In genomic region chr9:81690251-81690851, GRCh38 we compare ENCODE assay signal across 8 cellular contexts. TPM values are rescaled to one million over a fixed set of nuclear protein-coding genes. Genes with fewer than 3 reads are reported as not detected.
DNase-seq lines count a peak whose midpoint lies in the region; ATAC-seq and TF ChIP-seq lines count a peak whose summit lies in the region.

No MANE protein-coding gene starts in this region.

- H3K27me3 ChIP-seq in Panc1 (ENCODE audit: control insufficient read depth, insufficient read depth, low read length) = no peaks in the 10 kb centered on the region

- H3K4me3 ChIP-seq in Panc1 (ENCODE audit: low read depth in 2 of 2, low read length in 2 of 2) (peak overlapping the region; percentile 58 to 62), epithelial cell of proximal tubule (ENCODE audit: low read depth, low read length) (peak overlapping the region; percentile 71)

- H3K9me3 ChIP-seq in Panc1 (ENCODE audit: control insufficient read depth, insufficient read depth, low read depth, low read length) = no peaks in the 10 kb centered on the region

- TF ChIP-seq CTCF in Panc1 (IDR thresholded peaks at IDR 0.05) = no peak
- TF ChIP-seq CTCF in epithelial cell of proximal tubule (conservative IDR thresholded peaks at IDR 0.05; ENCODE audit: low read depth, low read length) = no peak
- TF ChIP-seq CTCF in nephron progenitor cell (IDR thresholded peaks at IDR 0.05) = no peak

- H3K27ac ChIP-seq in Panc1 (ENCODE audit: low read length) = peak overlapping the region; percentile 61

- H3K4me1 Mint-ChIP-seq in nephron progenitor cell = peaks cover 30% of the 10 kb centered on the region

- H3K9me3 Mint-ChIP-seq in nephron progenitor cell = no peaks in the 10 kb centered on the region

- POLR2A ChIA-PET in Panc1 (lab: Charles Lee) = no interaction called here

- peak; percentile 22 to 61 for DNase-seq in NCI-H2081 (lab: John Stamatoyannopoulos, UW)
- no peak for DNase-seq in NCI-H2081 treated with DMSO at 0.1 percent for 48 hours (lab: John Stamatoyannopoulos, UW)
- DNase-seq in Panc1 (ENCODE audit: low read depth, low spot score) = no peak
- no peak for DNase-seq in epithelial cell of proximal tubule (ENCODE audit: low read depth)
- DNase-seq in nephron progenitor cell = peak; percentile 26

- no peaks in the 10 kb centered on the region for H3K36me3 Mint-ChIP-seq in nephron progenitor cell (ENCODE audit: low read depth)

- H3K27me3 Mint-ChIP-seq in nephron progenitor cell (ENCODE audit: low read depth, poor library complexity) = peaks cover 27% of the 10 kb centered on the region

- no TSS peak for BruUV-seq in Panc1 (replicated peaks; lab: Mats Ljungman, UMichigan)

- ATAC-seq in Panc1 (no peak), HG03469 (IDR thresholded peaks at IDR 0.05; ENCODE audit: unreplicated experiment) (no peak), HG02870 (IDR thresholded peaks at IDR 0.05; ENCODE audit: unreplicated experiment) (no peak), HG03457 (IDR thresholded peaks at IDR 0.05; ENCODE audit: unreplicated experiment) (no peak)

- in situ Hi-C loops in Panc1 (cut with HindIII; ENCODE audit: low pct_unique_long_range_greater_than_20kb, low sequenced_read_pairs) = no loop called here

- peaks cover 12% of the 10 kb centered on the region; the same call in 1 of the 2 replicates for H3K4me1 ChIP-seq in Panc1 (ENCODE audit: control insufficient read depth, insufficient read depth, low read length)

- peak overlapping the region; percentile 86 for H3K4me3 Mint-ChIP-seq in nephron progenitor cell

- CTCF ChIA-PET in Panc1 (lab: Charles Lee) = no interaction called here

- peak overlapping the region; percentile 36 for H3K27ac Mint-ChIP-seq in nephron progenitor cell

- no peaks in the 10 kb centered on the region; the same call in 1 of the 2 replicates for H3K36me3 ChIP-seq in Panc1 (ENCODE audit: control insufficient read depth, insufficient read depth, low read length)

- intact Hi-C loops in Panc1 (cut with micrococcal nuclease; ENCODE audit: unreplicated experiment) = no loop called here

RNA-seq across cellular contexts. Expression of gene TLE1, which starts 1.0 kb away (rescaled TPM):
- 12.9 TPM for total RNA-seq in Panc1 (2021; ENCODE audit: unreplicated experiment)
- 16.9 TPM for polyA plus RNA-seq in Panc1 (2012; ENCODE audit: insufficient read length)
- total RNA-seq in epithelial cell of proximal tubule = 90.9 and 124 TPM in 2 replicates

Comparison
In these comparisons a context has a peak if more than half of its experiments do, and no peak if none do; other contexts are left out.
1. DNase-seq: peak in NCI-H2081 (2 of 2) and nephron progenitor cell (single experiment); none in NCI-H2081 treated with DMSO at 0.1 percent for 48 hours (single experiment), Panc1 (single experiment) and epithelial cell of proximal tubule (single experiment).